ENCODE assay signal across 9 cellular contexts in genomic region chr17:68599091-68599872, GRCh38. TPM values are rescaled to one million over a fixed set of nuclear protein-coding genes. Genes with fewer than 3 reads are reported as not detected.
DNase-seq lines count a peak whose midpoint lies in the region; ATAC-seq and TF ChIP-seq lines count a peak whose summit lies in the region.
"Had no signal": no experiment of that assay in that cellular context is flagged by ENCODE, and none has a peak within 500 bp of the region (broad histone marks: within the 10 kb centered on the region; RNA-seq: fewer than 3 reads in every experiment).

No MANE protein-coding gene starts in this region.

- peak overlapping the region; percentile 98 for H2AFZ ChIP-seq in neural progenitor cell (replicated peaks)

- H3K9ac ChIP-seq in neural progenitor cell = no peak overlapping the region

- no peaks in the 10 kb centered on the region for H3K9me3 Mint-ChIP-seq in neural progenitor cell

- no peaks in the 10 kb centered on the region for H4K20me1 ChIP-seq in neural progenitor cell (ENCODE audit: low read depth)

- CTCF ChIA-PET in BJ (lab: Yijun Ruan, JAX) = interaction anchor here (0.7 to 3.8 kb wide), 6 partner anchors 15 to 107 kb away, joined by 3 to 18 read pairs (median 3); no protein-coding TSS in a partner anchor

- no peaks in the 10 kb centered on the region for H3K36me3 ChIP-seq in BJ (ENCODE audit: control insufficient read depth, insufficient read depth, low read length)
- no peaks in the 10 kb centered on the region for H3K36me3 ChIP-seq in neural progenitor cell

- peak overlapping the region; percentile 58 for H3K4me3 ChIP-seq in BJ (ENCODE audit: low read depth, low read length)
- peak overlapping the region; percentile 62 for H3K4me3 ChIP-seq in neural progenitor cell

- H3K27me3 Mint-ChIP-seq in neural progenitor cell (ENCODE audit: insufficient read depth, low read depth) = peaks cover 46% of the 10 kb centered on the region

- no peaks in the 10 kb centered on the region for H3K9me3 ChIP-seq in neural progenitor cell (ENCODE audit: low read depth)

- peaks cover 2% of the 10 kb centered on the region for H3K4me1 ChIP-seq in neural progenitor cell

- no peak overlapping the region for H3K27ac ChIP-seq in neural progenitor cell

- H3F3A ChIP-seq in neural progenitor cell (ENCODE audit: low read depth) = no peaks in the 10 kb centered on the region

- no peaks in the 10 kb centered on the region for H3K79me2 ChIP-seq in neural progenitor cell (ENCODE audit: low read depth)

- H3K27ac Mint-ChIP-seq in neural progenitor cell = no peak overlapping the region

- H3K4me3 Mint-ChIP-seq in neural progenitor cell = peak overlapping the region; percentile 88

- H3K36me3 Mint-ChIP-seq in neural progenitor cell = no peaks in the 10 kb centered on the region

- ATAC-seq in GM18909 (IDR thresholded peaks at IDR 0.05; ENCODE audit: poor library complexity, unreplicated experiment) = no peak
- no peak for ATAC-seq in HG03378 (IDR thresholded peaks at IDR 0.05; ENCODE audit: unreplicated experiment)

- peak; percentile 81 for DNase-seq in BJ (ENCODE audit: low read depth)
- DNase-seq in NOMO-1 treated with DMSO at 0.1 percent for 48 hours (lab: John Stamatoyannopoulos, UW; ENCODE audit: unreplicated experiment) = peak; percentile 54
- DNase-seq in fibroblast of peridontal ligament (ENCODE audit: extremely low read depth) = peak; percentile 86
- DNase-seq in neural progenitor cell (ENCODE audit: low spot score) = no peak
- no peak for DNase-seq in T1000 (lab: John Stamatoyannopoulos, UW)
- DNase-seq in NCI-H774 (lab: John Stamatoyannopoulos, UW) = no peak
- DNase-seq: NCI-H1694 treated with DMSO at 0.1 percent for 48 hours had no signal

- TF ChIP-seq CTCF in BJ (IDR thresholded peaks at IDR 0.05; ENCODE audit: insufficient read depth, low read depth, low read length) (no peak), neural progenitor cell (IDR thresholded peaks at IDR 0.05) (no peak)

- POLR2A ChIA-PET in BJ (lab: Charles Lee) = interaction anchor here (0.7 kb wide), 1 partner anchor 36 kb away, joined by 4 read pairs; no protein-coding TSS in a partner anchor

- H3K4me2 ChIP-seq in neural progenitor cell = peak overlapping the region; percentile 89

- peaks cover 5% of the 10 kb centered on the region for H3K4me1 Mint-ChIP-seq in neural progenitor cell

- H3K27me3 ChIP-seq in BJ (ENCODE audit: control insufficient read depth, insufficient read depth, low read length) (no peaks in the 10 kb centered on the region), neural progenitor cell (peaks cover 58% of the 10 kb centered on the region)

RNA-seq across cellular contexts. Expression of gene FAM20A, which starts 1.9 kb away (rescaled TPM):
- 11.9 and 24.1 TPM in 2 replicates for polyA plus RNA-seq in BJ (2011; rRNA removed)
- 6.4 and 12.5 TPM in 2 replicates for polyA minus RNA-seq in BJ (2011; rRNA and poly(A)+ RNA removed)
- total RNA-seq in neural progenitor cell (ENCODE audit: low replicate concordance) = 0.22 and 0.41 TPM in 2 replicates

Comparison
In these comparisons a context has a peak if more than half of its experiments do, and no peak if none do; other contexts are left out.
1. DNase-seq: peak in BJ (single experiment), NOMO-1 treated with DMSO at 0.1 percent for 48 hours (single experiment) and fibroblast of peridontal ligament (single experiment); none in neural progenitor cell (single experiment), T1000 (single experiment) and NCI-H774 (single experiment).